In genomic region chr4:39514888-39515401, GRCh38 we compare ENCODE assay signal across 1 cellular context.
TF ChIP-seq lines count a peak whose summit lies in the region.

No MANE protein-coding gene starts in this region.

TF ChIP-seq in HepG2, 621 proteins besides CTCF, POLR2A, EP300 and RAD21 (continued from another document and continues in another):
- TF ChIP-seq GATA4 (IDR thresholded peaks at IDR 0.05; ENCODE audit: borderline replicate concordance, low read depth) (peak; percentile 80; the same call in 1 of the 2 replicates), NFE2L2 (IDR thresholded peaks at IDR 0.05; ENCODE audit: low read length) (peak; percentile 100), ZBTB2 (CRISPR knock-in tag; IDR thresholded peaks at IDR 0.05; ENCODE audit: low read depth) (no peak), ZNF451 (CRISPR knock-in tag; IDR thresholded peaks at IDR 0.05) (0 out of 2 replicates have a peak, but pooled peaks have one; percentile 42), CREB1 (IDR thresholded peaks at IDR 0.05) (no peak), CREB1 (CRISPR knock-in tag; IDR thresholded peaks at IDR 0.05) (peak; percentile 79), SPEN (CRISPR knock-in tag; IDR thresholded peaks at IDR 0.05; ENCODE audit: low read depth) (peak; percentile 34; the same call in 1 of the 2 replicates), ZBTB26 (CRISPR knock-in tag; IDR thresholded peaks at IDR 0.05; ENCODE audit: borderline replicate concordance) (peak; percentile 62; the same call in 1 of the 2 replicates), ZNF282 (IDR thresholded peaks at IDR 0.05; ENCODE audit: partially characterized antibody) (no peak), ZNF562 (CRISPR knock-in tag; IDR thresholded peaks at IDR 0.05; ENCODE audit: borderline replicate concordance) (no peak), ZC3H4 (CRISPR knock-in tag; IDR thresholded peaks at IDR 0.05; ENCODE audit: borderline replicate concordance) (peak; percentile 48; the same call in 1 of the 2 replicates), ELF3 (CRISPR knock-in tag; IDR thresholded peaks at IDR 0.05) (peak; percentile 72), CEBPB (IDR thresholded peaks at IDR 0.05; ENCODE audit: borderline replicate concordance, low read depth, low read length) (peak; percentile 99), ZNF652 (CRISPR knock-in tag; IDR thresholded peaks at IDR 0.05; ENCODE audit: borderline replicate concordance, low read depth) (peak; percentile 53; the same call in 1 of the 2 replicates), ZNF660 (CRISPR knock-in tag; IDR thresholded peaks at IDR 0.05; ENCODE audit: borderline replicate concordance, low read depth) (no peak), ZBTB46 (CRISPR knock-in tag; IDR thresholded peaks at IDR 0.05; ENCODE audit: borderline replicate concordance) (no peak), RFXAP (CRISPR knock-in tag; IDR thresholded peaks at IDR 0.05; ENCODE audit: borderline replicate concordance) (peak; percentile 81), NCOA2 (CRISPR knock-in tag; IDR thresholded peaks at IDR 0.05) (peak; percentile 98), HIVEP1 (CRISPR knock-in tag; IDR thresholded peaks at IDR 0.05) (peak; percentile 46; the same call in 1 of the 2 replicates), SMAD1 (CRISPR knock-in tag; IDR thresholded peaks at IDR 0.05; ENCODE audit: borderline replicate concordance, low read depth) (no peak), ZMYM3 (CRISPR knock-in tag; IDR thresholded peaks at IDR 0.05) (peak; percentile 59), CHD2 (IDR thresholded peaks at IDR 0.05; ENCODE audit: low read depth, low read length) (no peak), TFE3 (CRISPR knock-in tag; IDR thresholded peaks at IDR 0.05) (peak; percentile 91), ZNF207 (IDR thresholded peaks at IDR 0.05; ENCODE audit: borderline replicate concordance) (no peak), ZNF280B (CRISPR knock-in tag; IDR thresholded peaks at IDR 0.05; ENCODE audit: borderline replicate concordance) (no peak), ZNF414 (CRISPR knock-in tag; IDR thresholded peaks at IDR 0.05) (peak; percentile 91; the same call in 1 of the 2 replicates), ERF (CRISPR knock-in tag; IDR thresholded peaks at IDR 0.05) (peak; percentile 96), JARID2 (CRISPR knock-in tag; IDR thresholded peaks at IDR 0.05; ENCODE audit: insufficient replicate concordance) (peak; percentile 57), ZNF878 (CRISPR knock-in tag; IDR thresholded peaks at IDR 0.05) (peak; percentile 38; the same call in 1 of the 2 replicates), ISL2 (CRISPR knock-in tag; IDR thresholded peaks at IDR 0.05) (peak; percentile 98), JUNB (CRISPR knock-in tag; IDR thresholded peaks at IDR 0.05; ENCODE audit: borderline replicate concordance) (peak; percentile 82; the same call in 1 of the 2 replicates), JUN (CRISPR knock-in tag; IDR thresholded peaks at IDR 0.05) (peak; percentile 74; the same call in 1 of the 2 replicates), ZNF33A (CRISPR knock-in tag; IDR thresholded peaks at IDR 0.05; ENCODE audit: borderline replicate concordance) (0 out of 2 replicates have a peak, but pooled peaks have one; percentile 26), PITX1 (CRISPR knock-in tag; IDR thresholded peaks at IDR 0.05) (peak; percentile 99), KAT8 (CRISPR knock-in tag; IDR thresholded peaks at IDR 0.05) (peak; percentile 73; the same call in 1 of the 2 replicates)
- TF ChIP-seq, protein P1, sequence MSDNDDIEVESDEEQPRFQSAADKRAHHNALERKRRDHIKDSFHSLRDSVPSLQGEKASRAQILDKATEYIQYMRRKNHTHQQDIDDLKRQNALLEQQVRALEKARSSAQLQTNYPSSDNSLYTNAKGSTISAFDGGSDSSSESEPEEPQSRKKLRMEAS (IDR thresholded peaks at IDR 0.05), result no peak
- TF ChIP-seq, protein P2, sequence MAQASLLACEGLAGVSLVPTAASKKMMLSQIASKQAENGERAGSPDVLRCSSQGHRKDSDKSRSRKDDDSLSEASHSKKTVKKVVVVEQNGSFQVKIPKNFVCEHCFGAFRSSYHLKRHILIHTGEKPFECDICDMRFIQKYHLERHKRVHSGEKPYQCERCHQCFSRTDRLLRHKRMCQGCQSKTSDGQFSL (CRISPR knock-in tag; IDR thresholded peaks at IDR 0.05), result 0 out of 2 replicates have a peak, but pooled peaks have one; percentile 42
- TF ChIP-seq, protein P3, sequence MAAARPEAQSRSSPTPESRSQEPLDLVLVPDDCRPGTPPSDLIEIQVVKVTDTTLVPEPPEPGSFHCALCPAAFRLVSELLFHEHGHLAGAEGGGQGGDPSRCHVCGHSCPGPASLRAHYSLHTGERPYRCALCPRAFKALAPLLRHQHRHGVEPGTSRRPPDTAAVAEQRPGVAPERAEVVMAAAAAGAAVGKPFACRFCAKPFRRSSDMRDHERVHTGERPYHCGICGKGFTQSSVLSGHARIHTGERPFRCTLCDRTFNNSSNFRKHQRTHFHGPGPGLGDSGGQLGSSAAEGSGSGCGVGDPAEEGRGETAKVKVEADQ (CRISPR knock-in tag; IDR thresholded peaks at IDR 0.05; ENCODE audit: borderline replicate concordance), result no peak
- TF ChIP-seq, protein P4, sequence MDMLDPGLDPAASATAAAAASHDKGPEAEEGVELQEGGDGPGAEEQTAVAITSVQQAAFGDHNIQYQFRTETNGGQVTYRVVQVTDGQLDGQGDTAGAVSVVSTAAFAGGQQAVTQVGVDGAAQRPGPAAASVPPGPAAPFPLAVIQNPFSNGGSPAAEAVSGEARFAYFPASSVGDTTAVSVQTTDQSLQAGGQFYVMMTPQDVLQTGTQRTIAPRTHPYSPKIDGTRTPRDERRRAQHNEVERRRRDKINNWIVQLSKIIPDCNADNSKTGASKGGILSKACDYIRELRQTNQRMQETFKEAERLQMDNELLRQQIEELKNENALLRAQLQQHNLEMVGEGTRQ (IDR thresholded peaks at IDR 0.05; ENCODE audit: low read depth, low read length), result no peak
- TF ChIP-seq, protein P4 (CRISPR knock-in tag; IDR thresholded peaks at IDR 0.05; ENCODE audit: borderline replicate concordance), result no peak
- TF ChIP-seq, protein P5, sequence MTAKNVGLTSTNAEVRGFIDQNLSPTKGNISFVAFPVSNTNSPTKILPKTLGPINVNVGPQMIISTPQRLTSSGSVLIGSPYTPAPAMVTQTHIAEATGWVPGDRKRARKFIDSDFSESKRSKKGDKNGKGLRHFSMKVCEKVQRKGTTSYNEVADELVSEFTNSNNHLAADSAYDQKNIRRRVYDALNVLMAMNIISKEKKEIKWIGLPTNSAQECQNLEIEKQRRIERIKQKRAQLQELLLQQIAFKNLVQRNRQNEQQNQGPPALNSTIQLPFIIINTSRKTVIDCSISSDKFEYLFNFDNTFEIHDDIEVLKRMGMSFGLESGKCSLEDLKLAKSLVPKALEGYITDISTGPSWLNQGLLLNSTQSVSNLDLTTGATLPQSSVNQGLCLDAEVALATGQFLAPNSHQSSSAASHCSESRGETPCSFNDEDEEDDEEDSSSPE (CRISPR knock-in tag; IDR thresholded peaks at IDR 0.05), result 0 out of 2 replicates have a peak, but pooled peaks have one; percentile 42
- TF ChIP-seq, protein P6, sequence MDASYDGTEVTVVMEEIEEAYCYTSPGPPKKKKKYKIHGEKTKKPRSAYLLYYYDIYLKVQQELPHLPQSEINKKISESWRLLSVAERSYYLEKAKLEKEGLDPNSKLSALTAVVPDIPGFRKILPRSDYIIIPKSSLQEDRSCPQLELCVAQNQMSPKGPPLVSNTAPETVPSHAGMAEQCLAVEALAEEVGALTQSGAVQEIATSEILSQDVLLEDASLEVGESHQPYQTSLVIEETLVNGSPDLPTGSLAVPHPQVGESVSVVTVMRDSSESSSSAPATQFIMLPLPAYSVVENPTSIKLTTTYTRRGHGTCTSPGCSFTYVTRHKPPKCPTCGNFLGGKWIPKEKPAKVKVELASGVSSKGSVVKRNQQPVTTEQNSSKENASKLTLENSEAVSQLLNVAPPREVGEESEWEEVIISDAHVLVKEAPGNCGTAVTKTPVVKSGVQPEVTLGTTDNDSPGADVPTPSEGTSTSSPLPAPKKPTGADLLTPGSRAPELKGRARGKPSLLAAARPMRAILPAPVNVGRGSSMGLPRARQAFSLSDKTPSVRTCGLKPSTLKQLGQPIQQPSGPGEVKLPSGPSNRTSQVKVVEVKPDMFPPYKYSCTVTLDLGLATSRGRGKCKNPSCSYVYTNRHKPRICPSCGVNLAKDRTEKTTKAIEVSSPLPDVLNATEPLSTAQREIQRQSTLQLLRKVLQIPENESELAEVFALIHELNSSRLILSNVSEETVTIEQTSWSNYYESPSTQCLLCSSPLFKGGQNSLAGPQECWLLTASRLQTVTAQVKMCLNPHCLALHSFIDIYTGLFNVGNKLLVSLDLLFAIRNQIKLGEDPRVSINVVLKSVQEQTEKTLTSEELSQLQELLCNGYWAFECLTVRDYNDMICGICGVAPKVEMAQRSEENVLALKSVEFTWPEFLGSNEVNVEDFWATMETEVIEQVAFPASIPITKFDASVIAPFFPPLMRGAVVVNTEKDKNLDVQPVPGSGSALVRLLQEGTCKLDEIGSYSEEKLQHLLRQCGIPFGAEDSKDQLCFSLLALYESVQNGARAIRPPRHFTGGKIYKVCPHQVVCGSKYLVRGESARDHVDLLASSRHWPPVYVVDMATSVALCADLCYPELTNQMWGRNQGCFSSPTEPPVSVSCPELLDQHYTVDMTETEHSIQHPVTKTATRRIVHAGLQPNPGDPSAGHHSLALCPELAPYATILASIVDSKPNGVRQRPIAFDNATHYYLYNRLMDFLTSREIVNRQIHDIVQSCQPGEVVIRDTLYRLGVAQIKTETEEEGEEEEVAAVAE (CRISPR knock-in tag; IDR thresholded peaks at IDR 0.05; ENCODE audit: borderline replicate concordance), result peak; percentile 53; the same call in 1 of the 2 replicates
